12 cellular contexts compared by ENCODE assay signal in genomic region chr5:61949054-61949679, GRCh38.
"Had no signal": no experiment of that assay in that cellular context is flagged by ENCODE, and none has a peak within 500 bp of the region (broad histone marks: within the 10 kb centered on the region; RNA-seq: fewer than 3 reads in every experiment).

No MANE protein-coding gene starts in this region.

- H3K9me3 ChIP-seq: colonic mucosa, neutrophil, testis had no signal

- H3K9me3 Mint-ChIP-seq: activated T-helper 17 cell treated with anti-CD3 and anti-CD28 coated beads, Interleukin-2, amount 50 U/mL, for 72 hours had no signal

- H3K27ac Mint-ChIP-seq: activated T-helper 17 cell treated with anti-CD3 and anti-CD28 coated beads, Interleukin-2, amount 50 U/mL, for 72 hours; naive thymus-derived CD8-positive, alpha-beta T cell; progenitor cell of endocrine pancreas had no signal

- H3K4me1 ChIP-seq: colonic mucosa, testis had no signal

- DNase-seq: activated CD4-positive, CD25-positive, alpha-beta regulatory T cell treated with anti-CD3 and anti-CD28 coated beads, Interleukin-2, amount 50 U/mL, for 72 hours; activated naive CD4-positive, alpha-beta T cell treated with Interleukin-2 at 50 U/mL for 16 hours; colonic mucosa; naive thymus-derived CD8-positive, alpha-beta T cell; right cardiac atrium; small intestine; stimulated activated naive CD8-positive, alpha-beta T cell treated with anti-CD3 and anti-CD28 coated beads, Interleukin-15, Interleukin-2, amounts not matched to agents 100 U/mL and 50 U/mL, for 24 hours; T-helper 9 cell; testis had no signal

- H3K36me3 Mint-ChIP-seq: naive thymus-derived CD8-positive, alpha-beta T cell had no signal

- H3K36me3 ChIP-seq: colonic mucosa, neutrophil had no signal

- H3K27me3 ChIP-seq: colonic mucosa, neutrophil, testis had no signal

- H3K27me3 Mint-ChIP-seq: activated T-helper 17 cell treated with anti-CD3 and anti-CD28 coated beads, Interleukin-2, amount 50 U/mL, for 72 hours; progenitor cell of endocrine pancreas had no signal

- H3K4me3 Mint-ChIP-seq: activated T-helper 17 cell treated with anti-CD3 and anti-CD28 coated beads, Interleukin-2, amount 50 U/mL, for 72 hours; naive thymus-derived CD8-positive, alpha-beta T cell had no signal

- H3K27ac ChIP-seq: colonic mucosa, neutrophil, testis had no signal

- H3K4me1 Mint-ChIP-seq: activated T-helper 17 cell treated with anti-CD3 and anti-CD28 coated beads, Interleukin-2, amount 50 U/mL, for 72 hours had no signal

- H3K4me3 ChIP-seq: colonic mucosa, testis had no signal
